Comparison of ENCODE assay signal across 1 cellular context in the genomic region with DNA sequence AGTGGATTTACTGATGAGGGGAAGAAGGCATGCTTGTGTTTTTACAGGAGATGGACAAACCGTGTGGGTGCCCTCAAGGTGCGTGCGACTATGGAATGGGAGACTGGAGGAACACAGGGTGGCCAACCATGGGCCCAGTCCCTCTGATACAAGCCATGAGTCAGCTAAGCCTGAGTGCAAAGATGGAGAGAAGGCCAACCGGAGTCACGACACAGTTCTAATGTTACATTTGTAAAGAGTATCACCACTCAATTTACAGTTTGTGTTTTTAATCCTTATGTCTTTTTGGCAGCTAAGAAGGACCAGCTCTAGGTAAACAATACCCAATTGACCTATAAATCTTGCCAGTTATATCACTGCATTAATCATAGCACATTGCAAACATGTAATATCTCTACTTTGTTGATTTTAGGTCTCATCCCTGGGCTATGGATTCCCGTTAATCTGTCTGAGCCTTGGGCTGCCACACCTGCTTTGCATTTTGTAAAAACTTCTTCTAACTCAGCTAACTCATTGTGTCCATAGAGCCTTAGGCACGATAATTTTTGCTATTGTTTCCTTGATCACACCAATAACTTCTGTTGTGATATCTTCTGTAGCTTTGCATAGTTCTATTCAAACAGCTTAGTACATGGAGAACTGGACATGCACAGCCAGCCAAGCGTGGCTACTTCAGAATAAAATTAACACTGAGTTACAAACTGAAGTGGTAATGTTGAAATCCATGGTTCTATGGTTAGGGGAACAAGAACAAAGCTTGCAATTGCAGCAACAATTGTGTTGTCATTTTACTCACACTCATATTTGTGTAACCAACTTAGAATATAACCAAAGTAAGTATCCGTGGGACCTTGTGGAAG.
TF ChIP-seq lines count a peak whose summit lies in the region.

No MANE protein-coding gene starts in this region.

TF ChIP-seq in GM23338, 12 proteins besides CTCF, POLR2A, EP300 and RAD21 (continued from another document):
- TF ChIP-seq, protein P1, sequence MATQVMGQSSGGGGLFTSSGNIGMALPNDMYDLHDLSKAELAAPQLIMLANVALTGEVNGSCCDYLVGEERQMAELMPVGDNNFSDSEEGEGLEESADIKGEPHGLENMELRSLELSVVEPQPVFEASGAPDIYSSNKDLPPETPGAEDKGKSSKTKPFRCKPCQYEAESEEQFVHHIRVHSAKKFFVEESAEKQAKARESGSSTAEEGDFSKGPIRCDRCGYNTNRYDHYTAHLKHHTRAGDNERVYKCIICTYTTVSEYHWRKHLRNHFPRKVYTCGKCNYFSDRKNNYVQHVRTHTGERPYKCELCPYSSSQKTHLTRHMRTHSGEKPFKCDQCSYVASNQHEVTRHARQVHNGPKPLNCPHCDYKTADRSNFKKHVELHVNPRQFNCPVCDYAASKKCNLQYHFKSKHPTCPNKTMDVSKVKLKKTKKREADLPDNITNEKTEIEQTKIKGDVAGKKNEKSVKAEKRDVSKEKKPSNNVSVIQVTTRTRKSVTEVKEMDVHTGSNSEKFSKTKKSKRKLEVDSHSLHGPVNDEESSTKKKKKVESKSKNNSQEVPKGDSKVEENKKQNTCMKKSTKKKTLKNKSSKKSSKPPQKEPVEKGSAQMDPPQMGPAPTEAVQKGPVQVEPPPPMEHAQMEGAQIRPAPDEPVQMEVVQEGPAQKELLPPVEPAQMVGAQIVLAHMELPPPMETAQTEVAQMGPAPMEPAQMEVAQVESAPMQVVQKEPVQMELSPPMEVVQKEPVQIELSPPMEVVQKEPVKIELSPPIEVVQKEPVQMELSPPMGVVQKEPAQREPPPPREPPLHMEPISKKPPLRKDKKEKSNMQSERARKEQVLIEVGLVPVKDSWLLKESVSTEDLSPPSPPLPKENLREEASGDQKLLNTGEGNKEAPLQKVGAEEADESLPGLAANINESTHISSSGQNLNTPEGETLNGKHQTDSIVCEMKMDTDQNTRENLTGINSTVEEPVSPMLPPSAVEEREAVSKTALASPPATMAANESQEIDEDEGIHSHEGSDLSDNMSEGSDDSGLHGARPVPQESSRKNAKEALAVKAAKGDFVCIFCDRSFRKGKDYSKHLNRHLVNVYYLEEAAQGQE (IDR thresholded peaks at IDR 0.05; ENCODE audit: unreplicated experiment): no peak
- TF ChIP-seq EZH2 (IDR thresholded peaks at IDR 0.05; ENCODE audit: low read depth, unreplicated experiment) (no peak), CREB1 (CRISPR knock-in tag; IDR thresholded peaks at IDR 0.05; ENCODE audit: low read depth) (no peak), ZNF331 (CRISPR knock-in tag; IDR thresholded peaks at IDR 0.05; ENCODE audit: low read depth) (no peak), STAT1 (IDR thresholded peaks at IDR 0.05; ENCODE audit: unreplicated experiment) (no peak), EZH2phosphoT487 (IDR thresholded peaks at IDR 0.05; ENCODE audit: unreplicated experiment) (no peak), JUNB (IDR thresholded peaks at IDR 0.05; ENCODE audit: unreplicated experiment) (no peak)
- TF ChIP-seq, protein P2, sequence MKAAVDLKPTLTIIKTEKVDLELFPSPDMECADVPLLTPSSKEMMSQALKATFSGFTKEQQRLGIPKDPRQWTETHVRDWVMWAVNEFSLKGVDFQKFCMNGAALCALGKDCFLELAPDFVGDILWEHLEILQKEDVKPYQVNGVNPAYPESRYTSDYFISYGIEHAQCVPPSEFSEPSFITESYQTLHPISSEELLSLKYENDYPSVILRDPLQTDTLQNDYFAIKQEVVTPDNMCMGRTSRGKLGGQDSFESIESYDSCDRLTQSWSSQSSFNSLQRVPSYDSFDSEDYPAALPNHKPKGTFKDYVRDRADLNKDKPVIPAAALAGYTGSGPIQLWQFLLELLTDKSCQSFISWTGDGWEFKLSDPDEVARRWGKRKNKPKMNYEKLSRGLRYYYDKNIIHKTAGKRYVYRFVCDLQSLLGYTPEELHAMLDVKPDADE (IDR thresholded peaks at IDR 0.05): no peak
